Comparison of ENCODE assay signal across 22 cellular contexts in the genomic region with DNA sequence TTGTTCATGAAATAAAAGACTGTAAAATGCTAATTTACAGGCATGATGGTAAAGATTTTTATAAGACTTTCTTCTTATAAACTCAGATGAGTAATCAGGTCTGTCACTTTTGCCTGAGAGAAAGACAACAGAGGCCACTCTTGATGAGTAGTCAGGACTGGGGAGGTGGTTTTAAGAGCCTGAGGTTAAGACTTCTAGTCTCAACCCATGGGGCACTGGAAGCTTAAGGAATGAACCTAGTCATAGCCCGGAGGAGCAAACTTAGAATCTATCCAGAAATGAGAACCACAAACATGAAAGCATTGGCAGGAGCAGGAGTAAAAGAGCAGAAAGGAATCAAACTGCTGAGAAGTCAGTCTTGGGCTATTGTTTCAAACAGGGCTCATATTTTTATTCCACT.
DNase-seq lines count a peak whose midpoint lies in the region; ATAC-seq lines count a peak whose summit lies in the region.
"Had no signal": no experiment of that assay in that cellular context is flagged by ENCODE, and none has a peak within 500 bp of the region (broad histone marks: within the 10 kb centered on the region; RNA-seq: fewer than 3 reads in every experiment).

No MANE protein-coding gene starts in this region.

- H3K9me3 ChIP-seq in naive thymus-derived CD4-positive, alpha-beta T cell (ENCODE audit: control insufficient read depth in 2 of 3, low read length in 3 of 3) = no peaks in the 10 kb centered on the region
- H3K9me3 ChIP-seq: Caco-2, Peyer's patch, SK-N-SH had no signal

- no peak overlapping the region for H3K4me3 ChIP-seq in skeletal muscle cell (ENCODE audit: low read depth, low read length)
- no peak overlapping the region for H3K4me3 ChIP-seq in naive thymus-derived CD4-positive, alpha-beta T cell (ENCODE audit: low read length)
- H3K4me3 ChIP-seq: Peyer's patch had no signal

- H3K4me1 ChIP-seq in naive thymus-derived CD4-positive, alpha-beta T cell (ENCODE audit: control insufficient read depth in 2 of 2, insufficient read depth in 2 of 2, low read length in 2 of 2) = no peaks in the 10 kb centered on the region
- H3K4me1 ChIP-seq: Caco-2, Peyer's patch had no signal

- H3K4me1 Mint-ChIP-seq in effector memory CD8-positive, alpha-beta T cell (ENCODE audit: low read depth in 2 of 2) = no peaks in the 10 kb centered on the region
- H3K4me1 Mint-ChIP-seq in naive thymus-derived CD4-positive, alpha-beta T cell = no peaks in the 10 kb centered on the region
- H3K4me1 Mint-ChIP-seq: CD4-positive, CD25-positive, alpha-beta regulatory T cell had no signal

- CTCF ChIA-PET in naive thymus-derived CD4-positive, alpha-beta T cell (lab: Charles Lee) = no interaction called here

- ATAC-seq in effector memory CD8-positive, alpha-beta T cell (replicated peaks) = no peak
- no peak for ATAC-seq in GM21825 (IDR thresholded peaks at IDR 0.05; ENCODE audit: unreplicated experiment)
- ATAC-seq in naive thymus-derived CD4-positive, alpha-beta T cell = no peak
- ATAC-seq: Right ventricle myocardium inferior had no signal

- H3K36me3 ChIP-seq in naive thymus-derived CD4-positive, alpha-beta T cell (ENCODE audit: control insufficient read depth in 2 of 3, insufficient read depth in 3 of 3, low read length in 3 of 3) = no peaks in the 10 kb centered on the region
- H3K36me3 ChIP-seq: Peyer's patch had no signal

- H3K4me3 Mint-ChIP-seq in effector memory CD8-positive, alpha-beta T cell = no peak overlapping the region
- no peak overlapping the region for H3K4me3 Mint-ChIP-seq in naive thymus-derived CD4-positive, alpha-beta T cell
- H3K4me3 Mint-ChIP-seq: CD4-positive, CD25-positive, alpha-beta regulatory T cell had no signal

- H3K27ac ChIP-seq in naive thymus-derived CD4-positive, alpha-beta T cell (ENCODE audit: low read depth, low read length) = no peak overlapping the region
- H3K27ac ChIP-seq: Peyer's patch had no signal

- H3K27me3 Mint-ChIP-seq in effector memory CD8-positive, alpha-beta T cell = no peaks in the 10 kb centered on the region
- H3K27me3 Mint-ChIP-seq in naive thymus-derived CD4-positive, alpha-beta T cell = peaks cover 0 to 5% (median 0%) of the 10 kb centered on the region in 5 donors
- H3K27me3 Mint-ChIP-seq: CD4-positive, CD25-positive, alpha-beta regulatory T cell had no signal

- intact Hi-C loops in naive thymus-derived CD4-positive, alpha-beta T cell (cut with micrococcal nuclease) = no loop called here

- DNase-seq in HT1080 (ENCODE audit: low read depth) (peak; percentile 6), T1000 (lab: John Stamatoyannopoulos, UW) (peak; percentile 69), fibroblast of gingiva (ENCODE audit: low read depth) (peak; percentile 2), skeletal muscle cell (ENCODE audit: low read depth) (peak; percentile 20), hypothalamus (lab: John Stamatoyannopoulos, UW) (no peak)
- no peak for DNase-seq in effector memory CD8-positive, alpha-beta T cell
- no peak for DNase-seq in naive thymus-derived CD4-positive, alpha-beta T cell
- DNase-seq: ACHN; Caco-2; CD4-positive, CD25-positive, alpha-beta regulatory T cell; DMS153; EL; H7; MM.1S; NCI-H1092 treated with DMSO at 0.1 percent for 48 hours; NCI-H2107; NCI-H226; NCI-H524 treated with DMSO at 0.1 percent for 48 hours; Peyer's patch; SK-N-SH had no signal

- H3K27me3 ChIP-seq in naive thymus-derived CD4-positive, alpha-beta T cell (ENCODE audit: control insufficient read depth in 2 of 2, insufficient read depth in 2 of 2, low read length in 2 of 2) = no peaks in the 10 kb centered on the region
- H3K27me3 ChIP-seq: Peyer's patch had no signal

- POLR2A ChIA-PET in naive thymus-derived CD4-positive, alpha-beta T cell (lab: Charles Lee) = no interaction called here

- H3K9me3 Mint-ChIP-seq in effector memory CD8-positive, alpha-beta T cell = peaks cover 4 to 7% of the 10 kb centered on the region in 2 donors
- H3K9me3 Mint-ChIP-seq in naive thymus-derived CD4-positive, alpha-beta T cell = peaks cover 0 to 9% (median 0%) of the 10 kb centered on the region in 11 donors

- H3K27ac Mint-ChIP-seq in effector memory CD8-positive, alpha-beta T cell = no peak overlapping the region
- H3K27ac Mint-ChIP-seq in naive thymus-derived CD4-positive, alpha-beta T cell = no peak overlapping the region
- H3K27ac Mint-ChIP-seq: CD4-positive, CD25-positive, alpha-beta regulatory T cell had no signal

- H3K36me3 Mint-ChIP-seq in effector memory CD8-positive, alpha-beta T cell (ENCODE audit: insufficient read depth) = no peaks in the 10 kb centered on the region
- H3K36me3 Mint-ChIP-seq in naive thymus-derived CD4-positive, alpha-beta T cell = no peaks in the 10 kb centered on the region
- H3K36me3 Mint-ChIP-seq: CD4-positive, CD25-positive, alpha-beta regulatory T cell had no signal

Comparison
In these comparisons a context has a peak if more than half of its experiments do, and no peak if none do; other contexts are left out.
1. DNase-seq: peak in HT1080 (single experiment), T1000 (single experiment), fibroblast of gingiva (single experiment) and skeletal muscle cell (single experiment); none in effector memory CD8-positive, alpha-beta T cell (0 of 3), hypothalamus (0 of 51) and naive thymus-derived CD4-positive, alpha-beta T cell (0 of 9).